In genomic region chr1:54314691-54315455, GRCh38 we compare ENCODE assay signal across 12 cellular contexts.
DNase-seq lines count a peak whose midpoint lies in the region; ATAC-seq lines count a peak whose summit lies in the region.
"Had no signal": no experiment of that assay in that cellular context is flagged by ENCODE, and none has a peak within 500 bp of the region (broad histone marks: within the 10 kb centered on the region; RNA-seq: fewer than 3 reads in every experiment).

No MANE protein-coding gene starts in this region.

- H2AK5ac ChIP-seq in neuronal stem cell (ENCODE audit: low read depth, low read length): no peak overlapping the region

- H3K4me3 Mint-ChIP-seq in effector memory CD8-positive, alpha-beta T cell: no peak overlapping the region
- H3K4me3 Mint-ChIP-seq: activated CD4-positive, alpha-beta memory T cell treated with anti-CD3 and anti-CD28 coated beads for 36 hours had no signal

- no peak overlapping the region for H4K8ac ChIP-seq in neuronal stem cell (ENCODE audit: low read depth, low read length)

- no CpG with 5 or more reads among the region's 10 CpGs for WGBS in neuronal stem cell (ENCODE audit: extremely low coverage in 2 of 2, insufficient read length in 2 of 2, insufficient replicate concordance in 1 of 2), 2 donors

- H2AFZ ChIP-seq in neuronal stem cell (ENCODE audit: low read length): no peak overlapping the region

- H3K4me2 ChIP-seq in neuronal stem cell (ENCODE audit: insufficient read depth, low read length, poor library complexity, severe bottlenecking): no peak overlapping the region

- peak overlapping the region; percentile 44 to 56 for H3K27ac Mint-ChIP-seq in effector memory CD8-positive, alpha-beta T cell
- H3K27ac Mint-ChIP-seq: activated CD4-positive, alpha-beta memory T cell treated with anti-CD3 and anti-CD28 coated beads for 36 hours had no signal

- peak; percentile 90 for DNase-seq in DMS 273 (lab: John Stamatoyannopoulos, UW; ENCODE audit: unreplicated experiment)
- peak; percentile 97 for DNase-seq in NCI-H1694 treated with DMSO at 0.1 percent for 48 hours (lab: John Stamatoyannopoulos, UW)
- DNase-seq in effector memory CD8-positive, alpha-beta T cell: no peak
- DNase-seq in neuronal stem cell (ENCODE audit: low spot score): no peak
- no peak for DNase-seq in medulla oblongata (ENCODE audit: extremely low spot score)
- no peak for DNase-seq in NCI-H1048 (lab: John Stamatoyannopoulos, UW)
- no peak for DNase-seq in effector CD8-positive, alpha-beta T cell (lab: John Stamatoyannopoulos, UW)
- no peak for DNase-seq in T-helper 9 cell
- DNase-seq: activated CD4-positive, alpha-beta memory T cell treated with anti-CD3 and anti-CD28 coated beads for 36 hours; NCI-H2227 treated with DMSO at 0.1 percent for 48 hours; nucleus accumbens; stimulated activated CD4-positive, alpha-beta T cell treated with anti-CD3 and anti-CD28 coated beads, Interleukin-2, amount 100 ng/mL, for 24 hours had no signal

- no peak overlapping the region for H2BK120ac ChIP-seq in neuronal stem cell (ENCODE audit: low read depth, low read length)

- H3K9me3 Mint-ChIP-seq in effector memory CD8-positive, alpha-beta T cell: no peaks in the 10 kb centered on the region
- H3K9me3 Mint-ChIP-seq: activated CD4-positive, alpha-beta memory T cell treated with anti-CD3 and anti-CD28 coated beads for 36 hours had no signal

- peaks cover 0 to 36% of the 10 kb centered on the region in 2 donors for H3K36me3 ChIP-seq in neuronal stem cell (replicated peaks in 1 of 2; ENCODE audit: control insufficient read depth in 2 of 2, insufficient read depth in 2 of 2, low read length in 2 of 2)

- H3K27me3 ChIP-seq in neuronal stem cell (ENCODE audit: control insufficient read depth in 3 of 3, insufficient read depth in 3 of 3, low read depth in 1 of 3, low read length in 3 of 3): no peaks in the 10 kb centered on the region

- no peak overlapping the region for H2BK15ac ChIP-seq in neuronal stem cell (ENCODE audit: low read length)

- H3K23ac ChIP-seq in neuronal stem cell (ENCODE audit: low read depth, low read length, poor library complexity): no peak overlapping the region

- H3K14ac ChIP-seq in neuronal stem cell (ENCODE audit: low read length): no peak overlapping the region

- no peak overlapping the region for H2BK12ac ChIP-seq in neuronal stem cell (ENCODE audit: low read length)

- no peak overlapping the region for H4K91ac ChIP-seq in neuronal stem cell (ENCODE audit: low read depth, low read length, poor library complexity)

- H3K27me3 Mint-ChIP-seq in effector memory CD8-positive, alpha-beta T cell: no peaks in the 10 kb centered on the region
- H3K27me3 Mint-ChIP-seq: activated CD4-positive, alpha-beta memory T cell treated with anti-CD3 and anti-CD28 coated beads for 36 hours had no signal

- no peak overlapping the region for H3K27ac ChIP-seq in neuronal stem cell (replicated peaks; ENCODE audit: low read length)

- no peak for ATAC-seq in effector memory CD8-positive, alpha-beta T cell (replicated peaks)

- H3K18ac ChIP-seq in neuronal stem cell (ENCODE audit: low read length): no peak overlapping the region

- no peak overlapping the region for H3K4ac ChIP-seq in neuronal stem cell (ENCODE audit: low read length)

- peaks cover 0 to 3% of the 10 kb centered on the region in 2 donors for H3K9me3 ChIP-seq in neuronal stem cell (replicated peaks in 1 of 2; ENCODE audit: control insufficient read depth in 2 of 2, insufficient read depth in 1 of 2, low read depth in 1 of 2, low read length in 2 of 2)

- H3K36me3 Mint-ChIP-seq in effector memory CD8-positive, alpha-beta T cell (ENCODE audit: insufficient read depth): peaks cover under 1% of the 10 kb centered on the region
- H3K36me3 Mint-ChIP-seq: activated CD4-positive, alpha-beta memory T cell treated with anti-CD3 and anti-CD28 coated beads for 36 hours had no signal

- peaks cover 4% of the 10 kb centered on the region for H3K79me1 ChIP-seq in neuronal stem cell (ENCODE audit: low read depth, low read length)

- H2BK5ac ChIP-seq in neuronal stem cell (ENCODE audit: low read length): no peak overlapping the region

- H3K9ac ChIP-seq in neuronal stem cell (ENCODE audit: low read depth, low read length, poor library complexity): peak overlapping the region; percentile 46

- H3K4me1 Mint-ChIP-seq in effector memory CD8-positive, alpha-beta T cell (ENCODE audit: low read depth in 2 of 2): peaks cover 52 to 53% of the 10 kb centered on the region in 2 donors

- no peak overlapping the region for H3K4me3 ChIP-seq in neuronal stem cell (ENCODE audit: low read length in 2 of 2)

- peaks cover 30 to 51% of the 10 kb centered on the region in 2 donors for H3K4me1 ChIP-seq in neuronal stem cell (ENCODE audit: control insufficient read depth in 2 of 2, insufficient read depth in 1 of 2, low read depth in 1 of 2, low read length in 2 of 2)

Comparison
In these comparisons a context has a peak if more than half of its experiments do, and no peak if none do; other contexts are left out.
1. DNase-seq: peak in DMS 273 (single experiment) and NCI-H1694 treated with DMSO at 0.1 percent for 48 hours (single experiment); none in effector memory CD8-positive, alpha-beta T cell (0 of 3), neuronal stem cell (single experiment), medulla oblongata (single experiment), NCI-H1048 (single experiment), effector CD8-positive, alpha-beta T cell (single experiment) and T-helper 9 cell (single experiment).